ENCODE assay signal across 1 cellular context in the genomic region with DNA sequence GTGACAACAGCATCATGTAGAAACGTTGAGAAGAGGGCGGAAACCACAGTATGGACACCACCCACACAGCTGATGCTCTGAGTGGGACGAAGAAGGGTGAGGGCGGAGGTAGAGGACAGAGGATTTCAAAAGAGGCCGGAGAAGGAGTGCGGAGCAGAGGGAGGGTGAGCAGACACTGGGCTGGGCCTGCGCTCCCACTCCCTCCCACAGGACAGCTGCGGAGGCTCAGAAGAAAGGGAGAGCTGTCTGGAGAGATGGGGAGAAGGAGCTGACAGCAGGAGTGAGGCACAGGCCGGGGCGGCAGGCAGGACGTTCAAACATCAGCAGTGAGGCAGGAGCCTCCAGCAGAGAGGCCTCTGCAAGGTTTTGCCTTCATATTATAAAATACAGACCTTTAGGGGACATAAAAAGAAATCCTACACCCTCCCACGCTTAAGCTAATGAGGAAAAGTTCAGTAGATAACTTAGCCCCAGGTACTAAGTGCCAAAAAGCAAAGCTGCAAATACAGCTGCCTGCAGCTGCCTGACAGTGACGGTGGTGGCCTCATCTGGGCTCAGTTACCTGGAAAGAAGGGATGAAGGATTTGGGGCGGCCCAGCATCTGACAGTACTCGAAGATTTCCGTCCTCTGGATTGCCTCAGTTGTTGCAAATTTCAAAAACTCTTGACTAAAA.
TF ChIP-seq lines count a peak whose summit lies in the region.

No MANE protein-coding gene starts in this region.

TF ChIP-seq in WTC11, 78 proteins besides CTCF, POLR2A, EP300 and RAD21 (continued from another document):
- TF ChIP-seq ZNF317 (CRISPR knock-in tag; IDR thresholded peaks at IDR 0.05; ENCODE audit: borderline replicate concordance, low read depth) (no peak), CBFB (CRISPR knock-in tag; IDR thresholded peaks at IDR 0.05; ENCODE audit: low read depth) (no peak), HMGA2 (CRISPR knock-in tag; IDR thresholded peaks at IDR 0.05) (no peak), ZNF232 (CRISPR knock-in tag; IDR thresholded peaks at IDR 0.05) (no peak), ZNF423 (CRISPR knock-in tag; IDR thresholded peaks at IDR 0.05) (no peak), ETV6 (CRISPR knock-in tag; IDR thresholded peaks at IDR 0.05) (no peak)
- TF ChIP-seq, protein P1, sequence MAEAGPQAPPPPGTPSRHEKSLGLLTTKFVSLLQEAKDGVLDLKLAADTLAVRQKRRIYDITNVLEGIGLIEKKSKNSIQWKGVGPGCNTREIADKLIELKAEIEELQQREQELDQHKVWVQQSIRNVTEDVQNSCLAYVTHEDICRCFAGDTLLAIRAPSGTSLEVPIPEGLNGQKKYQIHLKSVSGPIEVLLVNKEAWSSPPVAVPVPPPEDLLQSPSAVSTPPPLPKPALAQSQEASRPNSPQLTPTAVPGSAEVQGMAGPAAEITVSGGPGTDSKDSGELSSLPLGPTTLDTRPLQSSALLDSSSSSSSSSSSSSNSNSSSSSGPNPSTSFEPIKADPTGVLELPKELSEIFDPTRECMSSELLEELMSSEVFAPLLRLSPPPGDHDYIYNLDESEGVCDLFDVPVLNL (CRISPR knock-in tag; IDR thresholded peaks at IDR 0.05; ENCODE audit: borderline replicate concordance, low read depth): no peak
TF ChIP-seq in WTC11: peak in this region for 0.
